ENCODE assay signal across 13 cellular contexts in the genomic region with DNA sequence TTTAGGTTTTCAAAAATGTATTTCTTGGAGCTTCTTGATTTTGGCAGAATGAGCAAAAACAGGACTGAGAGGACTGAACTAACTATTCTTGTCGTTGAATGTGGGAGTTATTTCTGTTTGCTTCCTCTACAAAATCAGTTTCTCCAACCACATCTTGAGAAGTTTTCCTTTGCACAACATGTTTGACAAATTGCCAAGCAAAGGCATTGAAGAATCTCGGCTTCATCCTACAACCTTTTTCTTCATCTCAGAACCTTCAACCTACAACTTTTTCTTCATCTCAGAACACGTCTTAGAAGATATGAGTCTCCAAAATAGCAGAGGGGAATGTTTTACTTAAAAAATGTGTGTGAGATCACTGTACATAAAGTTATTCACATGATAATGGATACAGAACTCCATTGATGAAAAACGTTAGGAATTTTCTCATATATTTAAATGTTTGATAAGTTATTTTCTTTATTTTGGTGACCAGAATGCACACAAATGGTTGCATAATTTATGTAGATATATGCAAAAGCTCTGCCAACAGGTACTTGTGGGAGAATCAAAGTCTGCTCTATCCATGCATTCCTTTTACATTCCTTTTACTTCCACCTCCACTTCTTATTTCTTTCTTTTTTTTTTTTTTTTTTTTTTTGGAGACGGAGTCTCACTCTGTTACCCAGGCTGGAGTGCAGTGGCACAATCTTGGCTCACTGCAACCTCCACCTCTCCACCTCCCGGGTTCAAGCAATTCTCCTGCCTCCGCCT.
"Had no signal": no experiment of that assay in that cellular context is flagged by ENCODE, and none has a peak within 500 bp of the region (broad histone marks: within the 10 kb centered on the region; RNA-seq: fewer than 3 reads in every experiment).

No MANE protein-coding gene starts in this region.

- DNase-seq: activated naive CD4-positive, alpha-beta T cell treated with anti-CD3 and anti-CD28 coated beads, Interleukin-2, amount 50 U/mL, for 16 hours; amniotic stem cell; brain microvascular endothelial cell; effector memory CD8-positive, alpha-beta T cell; hypothalamus; islet precursor cell; stimulated activated CD4-positive, alpha-beta T cell treated with anti-CD3 and anti-CD28 coated beads, Interleukin-2, amount 100 ng/mL, for 24 hours; stimulated activated naive B cell treated with anti-CD40 and anti-IgM and Interleukin-4, amounts not matched to agents 10 μg/mL and 1 μg/mL and 100 μg/mL, for 72 hours; transverse colon had no signal

- ATAC-seq: activated CD4-positive, CD25-positive, alpha-beta regulatory T cell treated with anti-CD3 and anti-CD28 coated beads, Interleukin-2, amount 50 U/mL, for 24 hours; effector memory CD8-positive, alpha-beta T cell; left lobe of liver; natural killer cell treated with Interleukin-12 subunit alpha and Interleukin-12 subunit beta and Interleukin-15 and Interleukin-18, amount 100 ng/mL, for 72 hours; sciatic nerve; stimulated activated naive B cell treated with anti-CD40 and anti-IgM and Interleukin-4, amounts not matched to agents 10 μg/mL and 1 μg/mL and 100 μg/mL, for 72 hours had no signal
